Comparison of ENCODE assay signal across 23 cellular contexts in the genomic region with DNA sequence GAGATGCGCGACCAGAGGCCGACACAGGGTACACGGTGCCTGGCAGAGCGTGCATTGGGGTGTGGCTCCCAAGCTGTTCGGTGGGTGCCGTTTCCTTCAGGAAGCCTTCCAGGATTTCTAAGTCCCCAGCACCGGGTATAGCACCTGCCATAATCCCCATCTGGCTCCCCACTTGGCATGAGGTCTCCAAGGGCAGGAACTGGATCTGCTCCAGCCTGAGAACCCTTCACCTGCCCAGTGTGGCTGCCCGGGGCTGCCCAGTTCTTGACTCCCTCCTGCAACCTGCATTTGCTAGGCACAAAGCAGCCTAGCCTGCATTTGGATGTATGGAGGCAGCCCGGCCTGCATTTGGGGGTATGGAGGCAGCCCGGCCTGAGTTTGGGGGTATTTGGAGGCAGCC.
"Had no signal": no experiment of that assay in that cellular context is flagged by ENCODE, and none has a peak within 500 bp of the region (broad histone marks: within the 10 kb centered on the region; RNA-seq: fewer than 3 reads in every experiment).

No MANE protein-coding gene starts in this region.

- H3K36me3 ChIP-seq: colonic mucosa, ovary, prostate gland, uterus had no signal

- H3K36me3 Mint-ChIP-seq: activated naive CD8-positive, alpha-beta T cell treated with anti-CD3 and anti-CD28 coated beads, Interleukin-2, amount 10 ng/mL, durations not matched to agents 7 days and 5 days; natural killer cell had no signal

- H3K27ac ChIP-seq: colonic mucosa, neutrophil had no signal

- H3K27ac Mint-ChIP-seq: activated naive CD8-positive, alpha-beta T cell treated with anti-CD3 and anti-CD28 coated beads, Interleukin-2, amount 10 ng/mL, durations not matched to agents 7 days and 5 days; activated T-helper 2 cell treated with anti-CD3 and anti-CD28 coated beads, Interferon-gamma antibody, Interleukin-2, Interleukin-4, amounts not matched to agents 10 μg/mL and 5 μg/mL and 100 μg/mL, durations not matched to agents 14 hours and 24 hours and 36 hours; natural killer cell had no signal

- ATAC-seq: natural killer cell; stimulated activated naive CD8-positive, alpha-beta T cell treated with anti-CD3 and anti-CD28 coated beads, Interleukin-15, Interleukin-2, amounts not matched to agents 100 U/mL and 50 U/mL, for 24 hours had no signal

- H3K9me3 ChIP-seq: colonic mucosa, neutrophil, ovary, prostate gland, right atrium auricular region, uterus had no signal

- H3K4me1 Mint-ChIP-seq: activated naive CD8-positive, alpha-beta T cell treated with anti-CD3 and anti-CD28 coated beads, Interleukin-2, amount 10 ng/mL, durations not matched to agents 7 days and 5 days; endodermal cell had no signal

- H3K4me3 Mint-ChIP-seq: activated naive CD8-positive, alpha-beta T cell treated with anti-CD3 and anti-CD28 coated beads, Interleukin-2, amount 10 ng/mL, durations not matched to agents 7 days and 5 days; brain; endodermal cell; natural killer cell had no signal

- DNase-seq: activated CD4-positive, alpha-beta T cell treated with anti-CD3 and anti-CD28 coated beads for 1 hour; activated naive CD4-positive, alpha-beta T cell; activated naive CD8-positive, alpha-beta T cell treated with anti-CD3 and anti-CD28 coated beads, Interleukin-2, amount 10 ng/mL, durations not matched to agents 7 days and 5 days; activated T-cell treated with anti-CD3 and anti-CD28 coated beads, Interleukin-2, amount 50 U/mL, for 1 hour; caudate nucleus; colonic mucosa; endodermal cell; natural killer cell; ovary; stimulated activated CD4-positive, alpha-beta T cell treated with anti-CD3 and anti-CD28 coated beads, Interleukin-12 subunit alpha, Interleukin-12 subunit beta, amount 100 ng/mL, for 4 hours; stimulated activated CD4-positive, alpha-beta T cell treated with anti-CD3 and anti-CD28 coated beads, Interleukin-4, amount 100 ng/mL, for 4 hours; stimulated activated naive CD8-positive, alpha-beta T cell treated with anti-CD3 and anti-CD28 coated beads, Interleukin-15, Interleukin-2, amounts not matched to agents 100 U/mL and 50 U/mL, for 24 hours; T-helper 1 cell; trophoblast cell; uterus had no signal

- H3K27me3 Mint-ChIP-seq: activated naive CD8-positive, alpha-beta T cell treated with anti-CD3 and anti-CD28 coated beads, Interleukin-2, amount 10 ng/mL, durations not matched to agents 7 days and 5 days; brain had no signal

- H3K9me3 Mint-ChIP-seq: activated naive CD8-positive, alpha-beta T cell treated with anti-CD3 and anti-CD28 coated beads, Interleukin-2, amount 10 ng/mL, durations not matched to agents 7 days and 5 days; activated T-helper 2 cell treated with anti-CD3 and anti-CD28 coated beads, Interferon-gamma antibody, Interleukin-2, Interleukin-4, amounts not matched to agents 10 μg/mL and 5 μg/mL and 100 μg/mL, durations not matched to agents 14 hours and 24 hours and 36 hours; brain; endodermal cell; natural killer cell had no signal

- H3K4me3 ChIP-seq: colonic mucosa, lung, ovary, prostate gland, right atrium auricular region, uterus had no signal

- H3K27me3 ChIP-seq: colonic mucosa, neutrophil, ovary, right atrium auricular region, uterus had no signal

- FAIRE-seq: keratinocyte, TTC549 had no signal
